20 cellular contexts compared by ENCODE assay signal in the genomic region with DNA sequence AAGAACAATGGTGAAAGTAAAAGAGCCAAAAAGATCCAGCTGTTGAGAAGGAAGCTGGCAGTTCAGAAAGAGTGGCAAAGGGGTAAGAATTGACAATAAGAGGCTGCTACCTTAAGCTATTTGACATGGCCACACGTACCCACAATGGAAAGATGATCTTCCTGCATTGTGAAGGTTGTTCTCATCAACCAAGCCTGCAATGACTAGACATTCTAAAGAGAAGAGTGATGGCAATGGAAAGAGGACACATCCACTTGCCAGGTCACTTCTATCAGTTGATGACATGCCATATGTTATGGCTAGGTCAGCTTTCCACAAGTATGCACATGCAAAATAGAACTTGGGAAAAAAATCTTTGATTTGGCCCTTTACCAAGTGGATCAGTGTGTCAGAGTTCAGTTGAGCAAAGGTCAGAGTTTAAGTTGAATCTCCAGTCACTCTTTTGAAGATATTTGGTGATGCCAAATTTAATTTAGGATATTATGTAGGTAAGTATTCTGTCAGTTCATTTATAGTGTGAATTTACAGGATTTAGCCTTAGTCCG.
"Had no signal": no experiment of that assay in that cellular context is flagged by ENCODE, and none has a peak within 500 bp of the region (broad histone marks: within the 10 kb centered on the region; RNA-seq: fewer than 3 reads in every experiment).

No MANE protein-coding gene starts in this region.

- H3K36me3 ChIP-seq: adrenal gland, prostate gland had no signal

- ATAC-seq: activated naive CD4-positive, alpha-beta T cell treated with anti-CD3 and anti-CD28 coated beads, Interleukin-2, amount 50 U/mL, for 72 hours; left colon; stimulated activated memory B cell treated with anti-CD40 and anti-IgM and Interleukin-4, amounts not matched to agents 10 μg/mL and 1 μg/mL and 100 μg/mL, for 72 hours; WTC11 had no signal

- H3K27ac ChIP-seq: adrenal gland, cardiac muscle cell, esophagus squamous epithelium, prostate gland, spleen had no signal

- H3K27me3 ChIP-seq: adrenal gland, cardiac muscle cell, esophagus squamous epithelium, spleen had no signal

- H3K4me3 ChIP-seq: adrenal gland, cardiac muscle cell, esophagus squamous epithelium, prostate gland, spleen had no signal

- FAIRE-seq: endothelial cell of umbilical vein, urothelium cell line had no signal

- H3K9me3 ChIP-seq: adrenal gland, esophagus squamous epithelium, prostate gland, spleen had no signal

- DNase-seq: activated CD4-positive, alpha-beta memory T cell treated with anti-CD3 and anti-CD28 coated beads for 36 hours; activated CD4-positive, alpha-beta T cell treated with anti-CD3 and anti-CD28 coated beads for 4 hours; activated gamma-delta T cell treated with Interleukin-2 at 50 U/mL for 16 hours; activated T-cell treated with anti-CD3 and anti-CD28 coated beads for 4 hours; adrenal gland; dermis blood vessel endothelial cell; effector memory CD4-positive, alpha-beta T cell; esophagus squamous epithelium; left colon; naive B cell; spleen; stimulated activated CD4-positive, alpha-beta T cell treated with anti-CD3 and anti-CD28 coated beads, Interleukin-4, amount 100 ng/mL, for 4 hours; T-helper 2 cell had no signal

- H3K4me1 ChIP-seq: esophagus squamous epithelium, prostate gland, spleen had no signal
